7 cellular contexts compared by ENCODE assay signal in genomic region chr6:43628392-43629103, GRCh38. TPM values are rescaled to one million over a fixed set of nuclear protein-coding genes. Genes with fewer than 3 reads are reported as not detected.
DNase-seq lines count a peak whose midpoint lies in the region; ATAC-seq and TF ChIP-seq lines count a peak whose summit lies in the region.

No MANE protein-coding gene starts in this region.

- H3K27me3 Mint-ChIP-seq in activated naive CD8-positive, alpha-beta T cell treated with anti-CD3 and anti-CD28 coated beads, Interleukin-2, amount 10 ng/mL, durations not matched to agents 7 days and 5 days = no peaks in the 10 kb centered on the region

- in situ Hi-C loops in SK-MEL-5 (cut with HindIII; ENCODE audit: low pct_unique_long_range_greater_than_20kb, low sequenced_read_pairs) = no loop called here

- H3K4me3 ChIP-seq in heart right ventricle = peak overlapping the region; percentile 75 to 98 (median 90)
- peak overlapping the region; percentile 85 to 99 for H3K4me3 ChIP-seq in prostate gland

- no peaks in the 10 kb centered on the region for H3K9me3 Mint-ChIP-seq in activated naive CD8-positive, alpha-beta T cell treated with anti-CD3 and anti-CD28 coated beads, Interleukin-2, amount 10 ng/mL, durations not matched to agents 7 days and 5 days

- peak; percentile 58 for DNase-seq in HT-29 (ENCODE audit: low spot score)
- peak; percentile 68 for DNase-seq in SK-MEL-5 (ENCODE audit: low read depth, low spot score)
- DNase-seq in activated naive CD8-positive, alpha-beta T cell treated with anti-CD3 and anti-CD28 coated beads, Interleukin-2, amount 10 ng/mL, durations not matched to agents 7 days and 5 days = peak; percentile 69
- DNase-seq in heart right ventricle = peak in 1 of 2 donors; percentile 59
- peak; percentile 27 for DNase-seq in prostate gland (ENCODE audit: low spot score)
- no peak for DNase-seq in 8988T

- H3K4me3 Mint-ChIP-seq in activated naive CD8-positive, alpha-beta T cell treated with anti-CD3 and anti-CD28 coated beads, Interleukin-2, amount 10 ng/mL, durations not matched to agents 7 days and 5 days = peak overlapping the region; percentile 100

- TF ChIP-seq CTCF in heart right ventricle (IDR thresholded peaks at IDR 0.05) = no peak
- TF ChIP-seq CTCF in prostate gland (IDR thresholded peaks at IDR 0.05) = no peak

- peaks cover 25% of the 10 kb centered on the region for H3K36me3 Mint-ChIP-seq in activated naive CD8-positive, alpha-beta T cell treated with anti-CD3 and anti-CD28 coated beads, Interleukin-2, amount 10 ng/mL, durations not matched to agents 7 days and 5 days

- H3K27ac ChIP-seq in heart right ventricle = peak overlapping the region; percentile 94 to 99 (median 98)
- H3K27ac ChIP-seq in prostate gland = peak overlapping the region; percentile 96 to 98

- POLR2A ChIA-PET in activated naive CD8-positive, alpha-beta T cell treated with anti-CD3 and anti-CD28 coated beads, Interleukin-2, amount 10 ng/mL, durations not matched to agents 7 days and 5 days (lab: Charles Lee) = interaction anchor here (0.6 to 2.3 kb wide), 14 partner anchors 8 to 699 kb away, joined by 3 to 32 read pairs (median 8); partner anchors contain the start of genes CNPY3, HSP90AB1, MAD2L1BP and POLH

- H3K27ac Mint-ChIP-seq in activated naive CD8-positive, alpha-beta T cell treated with anti-CD3 and anti-CD28 coated beads, Interleukin-2, amount 10 ng/mL, durations not matched to agents 7 days and 5 days = peak overlapping the region; percentile 95

- 0 to 1% methylated on average over 25 of the region's 25 CpGs for WGBS in heart right ventricle, 2 donors
- WGBS in prostate gland = 1% methylated on average over 25 of the region's 25 CpGs

- H3K4me1 Mint-ChIP-seq in activated naive CD8-positive, alpha-beta T cell treated with anti-CD3 and anti-CD28 coated beads, Interleukin-2, amount 10 ng/mL, durations not matched to agents 7 days and 5 days = peaks cover 33% of the 10 kb centered on the region

- H3K36me3 ChIP-seq in heart right ventricle = peaks cover 0 to 30% (median 18%) of the 10 kb centered on the region in 9 donors
- peaks cover 0 to 8% of the 10 kb centered on the region in 2 donors for H3K36me3 ChIP-seq in prostate gland

- H3K9me3 ChIP-seq in heart right ventricle = no peaks in the 10 kb centered on the region
- no peaks in the 10 kb centered on the region for H3K9me3 ChIP-seq in prostate gland

- H3K4me1 ChIP-seq in heart right ventricle = peaks cover 10 to 39% (median 29%) of the 10 kb centered on the region in 9 donors
- peaks cover 9% of the 10 kb centered on the region for H3K4me1 ChIP-seq in prostate gland (replicated peaks)

- no peak for TF ChIP-seq POLR2A in prostate gland (IDR thresholded peaks at IDR 0.05)

- H3K27me3 ChIP-seq in heart right ventricle (no peaks in the 10 kb centered on the region), prostate gland (replicated peaks; ENCODE audit: insufficient read depth) (no peaks in the 10 kb centered on the region)

- intact Hi-C loops in heart right ventricle (cut with DNase I) = no loop called here
- intact Hi-C loops in prostate gland (cut with DNase I) = no loop called here

- peak; percentile 22 for ATAC-seq in GM18498 (IDR thresholded peaks at IDR 0.05; ENCODE audit: unreplicated experiment)
- ATAC-seq in activated naive CD8-positive, alpha-beta T cell treated with anti-CD3 and anti-CD28 coated beads, Interleukin-2, amount 10 ng/mL, durations not matched to agents 7 days and 5 days (ENCODE audit: low read depth) = peak; percentile 39
- ATAC-seq in heart right ventricle = peak in 2 of 8 donors; percentile 7 to 10

RNA-seq across cellular contexts. Expression of gene GTPBP2, which starts 0.5 kb away (rescaled TPM):
- total RNA-seq in HT-29 (2014; rRNA removed; shearing (Covaris generic)) = 71.9 and 83.1 TPM in 2 replicates
- 95.2 and 101 TPM in 2 replicates for total RNA-seq in SK-MEL-5 (2014; rRNA removed; shearing (Covaris generic))
- 76.0 and 91.5 TPM in 2 replicates for polyA plus RNA-seq in SK-MEL-5 (2015; cell fraction: cytosol; rRNA removed)
- polyA plus RNA-seq in SK-MEL-5 (2015; cell fraction: nucleus; rRNA removed) = 1,005 and 1,042 TPM in 2 replicates
- total RNA-seq in activated naive CD8-positive, alpha-beta T cell treated with anti-CD3 and anti-CD28 coated beads, Interleukin-2, amount 10 ng/mL, durations not matched to agents 7 days and 5 days = 100 to 1,000 TPM; 107 to 115 TPM
- total RNA-seq in heart right ventricle (10 to 100 TPM; 19.5 to 32.1 (median 25.1) TPM), prostate gland (10 to 100 TPM; 22.4 to 54.9 TPM)
- 10 to 100 TPM; 37.3 to 37.9 TPM for polyA plus RNA-seq in heart right ventricle

RNA-seq across cellular contexts. Expression of gene MAD2L1BP, which starts 7.1 kb away (rescaled TPM):
- total RNA-seq in HT-29 (2014; rRNA removed; shearing (Covaris generic)) = 32.1 and 36.8 TPM in 2 replicates
- 161 and 166 TPM in 2 replicates for total RNA-seq in SK-MEL-5 (2014; rRNA removed; shearing (Covaris generic))
- polyA plus RNA-seq in SK-MEL-5 (2015; cell fraction: cytosol; rRNA removed) = 143 and 159 TPM in 2 replicates
- 108 and 149 TPM in 2 replicates for polyA plus RNA-seq in SK-MEL-5 (2015; cell fraction: nucleus; rRNA removed)
- 10 to 100 TPM; 39.7 to 40.2 TPM for total RNA-seq in activated naive CD8-positive, alpha-beta T cell treated with anti-CD3 and anti-CD28 coated beads, Interleukin-2, amount 10 ng/mL, durations not matched to agents 7 days and 5 days
- 10 to 100 TPM; 20.7 to 34.8 (median 28.1) TPM for total RNA-seq in heart right ventricle
- 10 to 100 TPM; 13.5 to 29.2 TPM for polyA plus RNA-seq in heart right ventricle
- total RNA-seq in prostate gland = 10 to 100 TPM; 24.9 to 46.8 TPM

RNA-seq across cellular contexts. Expression of gene RSPH9, which starts 16.3 kb away (rescaled TPM):
- total RNA-seq in HT-29 (2014; rRNA removed; shearing (Covaris generic)) = not detected in 2 replicates
- 1.1 and 1.7 TPM in 2 replicates for total RNA-seq in SK-MEL-5 (2014; rRNA removed; shearing (Covaris generic))
- polyA plus RNA-seq in SK-MEL-5 (2015; cell fraction: cytosol; rRNA removed) = 0.98 and 1.0 TPM in 2 replicates
- 0.08 and 0.36 TPM in 2 replicates for polyA plus RNA-seq in SK-MEL-5 (2015; cell fraction: nucleus; rRNA removed)
- not detected for total RNA-seq in activated naive CD8-positive, alpha-beta T cell treated with anti-CD3 and anti-CD28 coated beads, Interleukin-2, amount 10 ng/mL, durations not matched to agents 7 days and 5 days
- total RNA-seq in heart right ventricle (under 1 TPM in 5 of 10 donors, not detected in 5; 0.09 to 0.15 (median 0.12) TPM), prostate gland (1 to 10 TPM in 1 of 2 donors, under 1 TPM in 1; 0.23 to 1.9 TPM)
- polyA plus RNA-seq in heart right ventricle = under 1 TPM; 0.44 to 0.45 TPM

RNA-seq across cellular contexts. Expression of gene POLH, which starts 52.6 kb away (rescaled TPM):
- total RNA-seq in HT-29 (2014; rRNA removed; shearing (Covaris generic)) = 4.7 and 6.6 TPM in 2 replicates
- total RNA-seq in SK-MEL-5 (2014; rRNA removed; shearing (Covaris generic)) = 7.2 and 8.7 TPM in 2 replicates
- 8.1 and 9.8 TPM in 2 replicates for polyA plus RNA-seq in SK-MEL-5 (2015; cell fraction: cytosol; rRNA removed)
- 7.9 and 10.9 TPM in 2 replicates for polyA plus RNA-seq in SK-MEL-5 (2015; cell fraction: nucleus; rRNA removed)
- 10 to 100 TPM; 57.3 to 62.0 TPM for total RNA-seq in activated naive CD8-positive, alpha-beta T cell treated with anti-CD3 and anti-CD28 coated beads, Interleukin-2, amount 10 ng/mL, durations not matched to agents 7 days and 5 days
- 10 to 100 TPM in 4 of 10 donors, 1 to 10 TPM in 6; 5.5 to 11.2 (median 8.9) TPM for total RNA-seq in heart right ventricle
- 1 to 10 TPM; 2.1 to 2.7 TPM for polyA plus RNA-seq in heart right ventricle
- 10 to 100 TPM in 1 of 2 donors, 1 to 10 TPM in 1; 9.2 to 11.8 TPM for total RNA-seq in prostate gland

RNA-seq across cellular contexts. Expression of gene XPO5, which starts 52.7 kb away (rescaled TPM):
- total RNA-seq in HT-29 (2014; rRNA removed; shearing (Covaris generic)) = 65.9 and 71.0 TPM in 2 replicates
- total RNA-seq in SK-MEL-5 (2014; rRNA removed; shearing (Covaris generic)) = 51.4 and 55.3 TPM in 2 replicates
- polyA plus RNA-seq in SK-MEL-5 (2015; cell fraction: cytosol; rRNA removed) = 51.3 and 52.7 TPM in 2 replicates
- 76.8 and 110 TPM in 2 replicates for polyA plus RNA-seq in SK-MEL-5 (2015; cell fraction: nucleus; rRNA removed)
- total RNA-seq in activated naive CD8-positive, alpha-beta T cell treated with anti-CD3 and anti-CD28 coated beads, Interleukin-2, amount 10 ng/mL, durations not matched to agents 7 days and 5 days = 10 to 100 TPM; 46.1 to 47.0 TPM
- total RNA-seq in heart right ventricle = 10 to 100 TPM; 11.7 to 20.1 (median 17.0) TPM
- 10 to 100 TPM in 1 of 2 donors, 1 to 10 TPM in 1; 6.9 to 10.8 TPM for polyA plus RNA-seq in heart right ventricle
- 10 to 100 TPM; 17.9 to 33.3 TPM for total RNA-seq in prostate gland
